Comparison of ENCODE assay signal across 21 cellular contexts in the genomic region with DNA sequence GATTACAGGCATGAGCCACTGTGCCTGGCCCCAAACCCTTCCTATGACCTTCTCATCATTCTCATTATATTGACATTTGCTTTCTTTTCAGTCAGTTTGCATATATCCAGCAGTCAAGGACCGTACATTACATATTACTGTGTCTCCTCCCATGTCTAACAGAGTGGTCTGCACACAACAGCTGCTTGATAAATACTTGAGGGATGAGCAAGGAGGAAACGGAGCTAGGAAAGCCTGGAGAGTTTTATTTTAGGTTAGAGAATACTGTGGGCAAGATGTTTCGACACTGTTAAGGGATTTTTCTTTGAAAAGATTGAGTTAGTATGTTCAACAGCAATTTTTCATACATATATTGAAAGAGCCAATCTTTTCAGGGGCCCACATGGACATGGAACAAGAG.
DNase-seq lines count a peak whose midpoint lies in the region; ATAC-seq and TF ChIP-seq lines count a peak whose summit lies in the region.
"Had no signal": no experiment of that assay in that cellular context is flagged by ENCODE, and none has a peak within 500 bp of the region (broad histone marks: within the 10 kb centered on the region; RNA-seq: fewer than 3 reads in every experiment).

No MANE protein-coding gene starts in this region.

- H3K27me3 ChIP-seq in GM23248 (replicated peaks; ENCODE audit: insufficient read depth) = no peaks in the 10 kb centered on the region
- H3K27me3 ChIP-seq in Karpas-422 (ENCODE audit: low read length) = no peaks in the 10 kb centered on the region
- H3K27me3 ChIP-seq in body of pancreas = no peaks in the 10 kb centered on the region
- H3K27me3 ChIP-seq: breast epithelium, stomach, upper lobe of right lung had no signal

- peaks cover 3% of the 10 kb centered on the region for H3K36me3 Mint-ChIP-seq in osteocyte (ENCODE audit: unreplicated experiment)

- H3K4me1 Mint-ChIP-seq in osteocyte (ENCODE audit: unreplicated experiment) = peaks cover 67% of the 10 kb centered on the region

- peak overlapping the region; percentile 40 for H3K27ac Mint-ChIP-seq in osteocyte (ENCODE audit: unreplicated experiment)
- H3K27ac Mint-ChIP-seq: activated CD4-positive, alpha-beta T cell treated with anti-CD3 and anti-CD28 coated beads, Interleukin-2, amount 10 ng/mL, durations not matched to agents 24 days and 14 days; CD4-positive, alpha-beta T cell had no signal

- H3K4me2 ChIP-seq in GM23248 (ENCODE audit: unreplicated experiment) = peak overlapping the region; percentile 66
- no peak overlapping the region for H3K4me2 ChIP-seq in Karpas-422 (ENCODE audit: low read depth, low read length, poor library complexity, severe bottlenecking)
- H3K4me2 ChIP-seq: PC-9 had no signal

- H3F3A ChIP-seq in GM23248 (ENCODE audit: insufficient read depth) = peaks cover 35% of the 10 kb centered on the region

- no peak for TF ChIP-seq POLR2A in body of pancreas (IDR thresholded peaks at IDR 0.05)

- DNase-seq in GM23248 = peak; percentile 74
- DNase-seq in fibroblast of mammary gland (ENCODE audit: low read depth) = peak; percentile 74
- DNase-seq in osteocyte (ENCODE audit: extremely low spot score, unreplicated experiment) = no peak
- no peak for DNase-seq in NOMO-1 treated with dmso at 0.1 percent for 144 hours (lab: John Stamatoyannopoulos, UW; ENCODE audit: unreplicated experiment)
- no peak for DNase-seq in Karpas-422
- no peak for DNase-seq in body of pancreas
- DNase-seq in RPMI8226 = no peak
- DNase-seq: activated CD4-positive, alpha-beta T cell treated with anti-CD3 and anti-CD28 coated beads, Interleukin-2, amount 10 ng/mL, durations not matched to agents 24 days and 14 days; activated naive CD4-positive, alpha-beta T cell treated with anti-CD3 and anti-CD28 coated beads, Interleukin-2, amount 50 U/mL, for 16 hours; CD4-positive, alpha-beta T cell; DMS79 treated with DMSO at 0.1 percent for 48 hours; kidney glomerular epithelial cell; NCI-H1048; NCI-H526; PC-9; retina; stomach; upper lobe of right lung had no signal

- no peaks in the 10 kb centered on the region for H3K9me2 ChIP-seq in GM23248 (ENCODE audit: insufficient read depth)
- H3K9me2 ChIP-seq in Karpas-422 (replicated peaks; ENCODE audit: insufficient read depth, low read length) = no peaks in the 10 kb centered on the region

- no peaks in the 10 kb centered on the region for H3K27me3 Mint-ChIP-seq in osteocyte (ENCODE audit: unreplicated experiment)
- H3K27me3 Mint-ChIP-seq: activated CD4-positive, alpha-beta T cell treated with anti-CD3 and anti-CD28 coated beads, Interleukin-2, amount 10 ng/mL, durations not matched to agents 24 days and 14 days had no signal

- H3K9me3 ChIP-seq in GM23248 (ENCODE audit: low read depth) = no peaks in the 10 kb centered on the region
- H3K9me3 ChIP-seq in Karpas-422 (ENCODE audit: low read length) = no peaks in the 10 kb centered on the region
- no peaks in the 10 kb centered on the region for H3K9me3 ChIP-seq in body of pancreas
- H3K9me3 ChIP-seq: breast epithelium, stomach, upper lobe of right lung had no signal

- in situ Hi-C loops in GM23248 (cut with MboI) = no loop called here

- peak overlapping the region; percentile 31 for H2AFZ ChIP-seq in GM23248
- no peak overlapping the region for H2AFZ ChIP-seq in Karpas-422 (ENCODE audit: low read length)
- H2AFZ ChIP-seq: PC-9 had no signal

- no peak for TF ChIP-seq CTCF in fibroblast of mammary gland (conservative IDR thresholded peaks at IDR 0.05; ENCODE audit: control insufficient read depth, insufficient read depth, low read depth, low read length)
- TF ChIP-seq CTCF in osteocyte (IDR thresholded peaks at IDR 0.05) = no peak
- no peak for TF ChIP-seq CTCF in body of pancreas (IDR thresholded peaks at IDR 0.05)

- H4K20me1 ChIP-seq in GM23248 (ENCODE audit: insufficient read depth) (no peaks in the 10 kb centered on the region), Karpas-422 (ENCODE audit: insufficient read depth, low read depth, low read length) (no peaks in the 10 kb centered on the region)

- peaks cover 78% of the 10 kb centered on the region for H3K4me1 ChIP-seq in GM23248 (ENCODE audit: insufficient read depth)
- no peaks in the 10 kb centered on the region for H3K4me1 ChIP-seq in Karpas-422 (ENCODE audit: low read length)
- peaks cover 10% of the 10 kb centered on the region for H3K4me1 ChIP-seq in body of pancreas
- H3K4me1 ChIP-seq: breast epithelium, upper lobe of right lung had no signal

- peak overlapping the region; percentile 52 for H3K4me3 ChIP-seq in GM23248
- H3K4me3 ChIP-seq in fibroblast of mammary gland (ENCODE audit: control insufficient read depth, low read depth, low read length) = no peak overlapping the region
- no peak overlapping the region for H3K4me3 ChIP-seq in Karpas-422 (ENCODE audit: low read length)
- H3K4me3 ChIP-seq in body of pancreas = no peak overlapping the region
- H3K4me3 ChIP-seq: breast epithelium, PC-9, stomach, upper lobe of right lung had no signal

- H3K9me3 Mint-ChIP-seq in osteocyte (ENCODE audit: unreplicated experiment) = peaks cover 2% of the 10 kb centered on the region
- H3K9me3 Mint-ChIP-seq: CD4-positive, alpha-beta T cell had no signal

- 23 to 31% methylated on average over 3 of the region's 3 CpGs for WGBS in GM23248 (ENCODE audit: low coverage in 1 of 2, low lambda C conversion rate in 2 of 2, missing lambda C conversion rate in 2 of 2), 2 experiments
- 88 to 89% methylated on average over 3 of the region's 3 CpGs for WGBS in body of pancreas, 2 donors

- H3K4me3 Mint-ChIP-seq in osteocyte (ENCODE audit: unreplicated experiment) = no peak overlapping the region
- H3K4me3 Mint-ChIP-seq: activated CD4-positive, alpha-beta T cell treated with anti-CD3 and anti-CD28 coated beads, Interleukin-2, amount 10 ng/mL, durations not matched to agents 24 days and 14 days; CD4-positive, alpha-beta T cell had no signal

- H3K27ac ChIP-seq in GM23248 (peak overlapping the region; percentile 61), Karpas-422 (ENCODE audit: low read length) (no peak overlapping the region), body of pancreas (no peak overlapping the region)
- H3K27ac ChIP-seq: breast epithelium, PC-9, stomach, upper lobe of right lung had no signal

- H3K9ac ChIP-seq in GM23248 (peak overlapping the region; percentile 35), Karpas-422 (ENCODE audit: low read length) (no peak overlapping the region)

- H3K79me2 ChIP-seq in GM23248 (ENCODE audit: insufficient read depth) (peaks cover 86% of the 10 kb centered on the region), Karpas-422 (ENCODE audit: low read length) (no peaks in the 10 kb centered on the region)

- intact Hi-C loops in body of pancreas (cut with DNase I) = no loop called here

- H3K36me3 ChIP-seq in GM23248 (ENCODE audit: low read depth) (no peaks in the 10 kb centered on the region), Karpas-422 (ENCODE audit: insufficient read depth, low read length) (no peaks in the 10 kb centered on the region), body of pancreas (replicated peaks in 1 of 2; ENCODE audit: insufficient read depth in 1 of 2, low read depth in 2 of 2) (no peaks in the 10 kb centered on the region)
- H3K36me3 ChIP-seq: breast epithelium, stomach, upper lobe of right lung had no signal

- peak; percentile 47 for ATAC-seq in SK-N-SH treated with all-trans-retinoic acid at 6 μM for 48 hours
- no peak for ATAC-seq in body of pancreas
- ATAC-seq: esophagus mucosa, upper lobe of right lung had no signal

TF ChIP-seq in SK-N-SH treated with all-trans-retinoic acid at 6 μM for 48 hours, 23 proteins besides CTCF, POLR2A, EP300 and RAD21:
- TF ChIP-seq OSR1 (CRISPR knock-in tag; IDR thresholded peaks at IDR 0.05) = no peak
- no peak for TF ChIP-seq ISL1 (CRISPR knock-in tag; IDR thresholded peaks at IDR 0.05)
- TF ChIP-seq ZNF70 (CRISPR knock-in tag; IDR thresholded peaks at IDR 0.05) = no peak
- TF ChIP-seq GLIS3 (CRISPR knock-in tag; IDR thresholded peaks at IDR 0.05) = no peak
- TF ChIP-seq ZFP30 (CRISPR knock-in tag; IDR thresholded peaks at IDR 0.05) = no peak
- TF ChIP-seq, protein P1, sequence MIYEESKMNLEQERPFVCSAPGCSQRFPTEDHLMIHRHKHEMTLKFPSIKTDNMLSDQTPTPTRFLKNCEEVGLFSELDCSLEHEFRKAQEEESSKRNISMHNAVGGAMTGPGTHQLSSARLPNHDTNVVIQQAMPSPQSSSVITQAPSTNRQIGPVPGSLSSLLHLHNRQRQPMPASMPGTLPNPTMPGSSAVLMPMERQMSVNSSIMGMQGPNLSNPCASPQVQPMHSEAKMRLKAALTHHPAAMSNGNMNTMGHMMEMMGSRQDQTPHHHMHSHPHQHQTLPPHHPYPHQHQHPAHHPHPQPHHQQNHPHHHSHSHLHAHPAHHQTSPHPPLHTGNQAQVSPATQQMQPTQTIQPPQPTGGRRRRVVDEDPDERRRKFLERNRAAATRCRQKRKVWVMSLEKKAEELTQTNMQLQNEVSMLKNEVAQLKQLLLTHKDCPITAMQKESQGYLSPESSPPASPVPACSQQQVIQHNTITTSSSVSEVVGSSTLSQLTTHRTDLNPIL (CRISPR knock-in tag; IDR thresholded peaks at IDR 0.05; ENCODE audit: low read depth) = no peak
- no peak for TF ChIP-seq ZNF8 (CRISPR knock-in tag; IDR thresholded peaks at IDR 0.05)
- TF ChIP-seq, protein P2, sequence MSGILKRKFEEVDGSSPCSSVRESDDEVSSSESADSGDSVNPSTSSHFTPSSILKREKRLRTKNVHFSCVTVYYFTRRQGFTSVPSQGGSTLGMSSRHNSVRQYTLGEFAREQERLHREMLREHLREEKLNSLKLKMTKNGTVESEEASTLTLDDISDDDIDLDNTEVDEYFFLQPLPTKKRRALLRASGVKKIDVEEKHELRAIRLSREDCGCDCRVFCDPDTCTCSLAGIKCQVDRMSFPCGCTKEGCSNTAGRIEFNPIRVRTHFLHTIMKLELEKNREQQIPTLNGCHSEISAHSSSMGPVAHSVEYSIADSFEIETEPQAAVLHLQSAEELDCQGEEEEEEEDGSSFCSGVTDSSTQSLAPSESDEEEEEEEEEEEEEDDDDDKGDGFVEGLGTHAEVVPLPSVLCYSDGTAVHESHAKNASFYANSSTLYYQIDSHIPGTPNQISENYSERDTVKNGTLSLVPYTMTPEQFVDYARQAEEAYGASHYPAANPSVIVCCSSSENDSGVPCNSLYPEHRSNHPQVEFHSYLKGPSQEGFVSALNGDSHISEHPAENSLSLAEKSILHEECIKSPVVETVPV (CRISPR knock-in tag; IDR thresholded peaks at IDR 0.05) = no peak
- no peak for TF ChIP-seq ZNF565 (CRISPR knock-in tag; conservative IDR thresholded peaks at IDR 0.05; ENCODE audit: low read depth)

Comparison
In these comparisons a context has a peak if more than half of its experiments do, and no peak if none do; other contexts are left out.
1. DNase-seq: peak in GM23248 (single experiment) and fibroblast of mammary gland (single experiment); none in osteocyte (single experiment), NOMO-1 treated with dmso at 0.1 percent for 144 hours (single experiment), Karpas-422 (single experiment), body of pancreas (0 of 4) and RPMI8226 (single experiment).